Comparison of ENCODE assay signal across 18 cellular contexts in genomic region chr13:36355632-36356031, GRCh38. TPM values are rescaled to one million over a fixed set of nuclear protein-coding genes. Genes with fewer than 3 reads are reported as not detected.
"Had no signal": no experiment of that assay in that cellular context is flagged by ENCODE, and none has a peak within 500 bp of the region (broad histone marks: within the 10 kb centered on the region; RNA-seq: fewer than 3 reads in every experiment).

No MANE protein-coding gene starts in this region.

- DNase-seq: effector memory CD8-positive, alpha-beta T cell; erythroblast; foreskin keratinocyte; hippocampal formation; left lung; lower lobe of right lung; midbrain; occipital lobe; retina; stimulated activated CD4-positive, alpha-beta T cell treated with anti-CD3 and anti-CD28 coated beads, Interleukin-4, amount 100 ng/mL, for 1 hour; stimulated activated CD8-positive, alpha-beta memory T cell treated with anti-CD3 and anti-CD28 coated beads, Interleukin-4, amount 100 ng/mL, for 48 hours; tibial artery; uterus had no signal

- H3K4me1 ChIP-seq: left lung, lower lobe of right lung, pancreas, prostate gland, upper lobe of left lung had no signal

- H3K36me3 ChIP-seq: left lung, lower lobe of right lung, pancreas, prostate gland, right lobe of liver, tibial artery, upper lobe of left lung, uterus had no signal

- H3K9me3 ChIP-seq: left lung, lower lobe of right lung, pancreas, prostate gland, right lobe of liver, tibial artery, upper lobe of left lung, uterus had no signal

- H3K4me3 ChIP-seq: left lung, lower lobe of right lung, pancreas, prostate gland, right lobe of liver, tibial artery, upper lobe of left lung, uterus had no signal

- H3K27ac ChIP-seq: foreskin keratinocyte, left lung, lower lobe of right lung, pancreas, prostate gland, right lobe of liver, upper lobe of left lung had no signal

- H3K27me3 ChIP-seq: foreskin keratinocyte, left lung, pancreas, right lobe of liver, tibial artery, upper lobe of left lung, uterus had no signal

RNA-seq across cellular contexts. Expression of gene CCDC169, which starts 58.0 kb away (rescaled TPM):
- total RNA-seq: lower lobe of right lung; natural killer cell treated with Interleukin-12 subunit alpha and Interleukin-12 subunit beta and Interleukin-15 and Interleukin-18, amount 100 ng/mL, for 72 hours; right lobe of liver had no signal
